1 cellular context compared by ENCODE assay signal in genomic region chr16:85086347-85087291, GRCh38.
TF ChIP-seq lines count a peak whose summit lies in the region.

No MANE protein-coding gene starts in this region.

TF ChIP-seq in GM12878, 131 proteins besides CTCF, POLR2A, EP300 and RAD21 (continued from another document):
- TF ChIP-seq CUX1 (IDR thresholded peaks at IDR 0.05; ENCODE audit: insufficient replicate concordance, low read depth, low read length) (no peak), IRF4 (IDR thresholded peaks at IDR 0.05; ENCODE audit: low read depth, low read length) (0 out of 2 replicates have a peak, but pooled peaks have one; percentile 7), SMC3 (IDR thresholded peaks at IDR 0.05; ENCODE audit: borderline replicate concordance, low read length) (peak; percentile 91), TCF12 (IDR thresholded peaks at IDR 0.05; ENCODE audit: low read depth, low read length) (no peak), REST (IDR thresholded peaks at IDR 0.05; ENCODE audit: low read depth, low read length) (no peak), PKNOX1 (IDR thresholded peaks at IDR 0.05) (peak; percentile 10; the same call in 1 of the 2 replicates), ATF7 (IDR thresholded peaks at IDR 0.05; ENCODE audit: low read depth) (no peak), PAX8 (IDR thresholded peaks at IDR 0.05) (no peak), ZNF384 (IDR thresholded peaks at IDR 0.05; ENCODE audit: borderline replicate concordance, low read depth, low read length) (no peak), STAT3 (IDR thresholded peaks at IDR 0.05; ENCODE audit: low read depth, low read length) (no peak)
